1 cellular context compared by ENCODE assay signal in the genomic region with DNA sequence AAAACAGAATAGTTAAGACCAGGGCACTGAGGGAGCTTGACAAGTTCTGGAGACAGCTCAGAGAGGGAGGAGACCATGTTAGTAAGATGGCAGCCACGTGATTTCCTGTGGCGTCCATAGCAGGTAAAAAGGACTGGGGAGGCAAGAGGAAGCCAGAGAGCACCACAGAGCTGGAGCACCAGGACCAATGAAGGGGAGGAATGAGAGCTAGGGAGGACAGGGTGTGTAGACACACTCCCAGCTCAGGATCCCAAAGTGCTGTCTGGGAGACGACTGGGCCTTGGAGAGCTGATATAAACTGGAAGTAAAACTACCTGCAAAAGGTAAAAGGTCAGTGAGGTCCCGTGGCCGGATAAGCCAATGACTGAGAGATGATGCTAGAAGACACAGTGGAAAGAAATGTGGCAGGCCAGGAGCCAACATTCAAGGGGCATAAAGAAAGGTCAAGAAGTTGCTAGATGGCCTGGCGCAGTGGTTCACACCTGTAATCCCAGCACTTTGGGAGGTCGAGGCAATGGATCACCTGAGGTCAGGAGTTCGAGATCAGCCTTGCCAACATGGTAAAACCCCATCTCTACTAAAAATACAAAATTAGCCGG.
TF ChIP-seq lines count a peak whose summit lies in the region.

No MANE protein-coding gene starts in this region.

TF ChIP-seq in HepG2, 621 proteins besides CTCF, POLR2A, EP300 and RAD21 (continued from another document and continues in another):
- TF ChIP-seq, protein P1, sequence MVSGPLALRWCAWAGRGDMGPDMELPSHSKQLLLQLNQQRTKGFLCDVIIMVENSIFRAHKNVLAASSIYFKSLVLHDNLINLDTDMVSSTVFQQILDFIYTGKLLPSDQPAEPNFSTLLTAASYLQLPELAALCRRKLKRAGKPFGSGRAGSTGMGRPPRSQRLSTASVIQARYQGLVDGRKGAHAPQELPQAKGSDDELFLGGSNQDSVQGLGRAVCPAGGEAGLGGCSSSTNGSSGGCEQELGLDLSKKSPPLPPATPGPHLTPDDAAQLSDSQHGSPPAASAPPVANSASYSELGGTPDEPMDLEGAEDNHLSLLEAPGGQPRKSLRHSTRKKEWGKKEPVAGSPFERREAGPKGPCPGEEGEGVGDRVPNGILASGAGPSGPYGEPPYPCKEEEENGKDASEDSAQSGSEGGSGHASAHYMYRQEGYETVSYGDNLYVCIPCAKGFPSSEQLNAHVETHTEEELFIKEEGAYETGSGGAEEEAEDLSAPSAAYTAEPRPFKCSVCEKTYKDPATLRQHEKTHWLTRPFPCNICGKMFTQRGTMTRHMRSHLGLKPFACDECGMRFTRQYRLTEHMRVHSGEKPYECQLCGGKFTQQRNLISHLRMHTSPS (CRISPR knock-in tag; IDR thresholded peaks at IDR 0.05; ENCODE audit: low read depth), result no peak
- TF ChIP-seq SP5 (CRISPR knock-in tag; IDR thresholded peaks at IDR 0.05; ENCODE audit: borderline replicate concordance, low read depth), result no peak
- TF ChIP-seq ZNF17 (CRISPR knock-in tag; IDR thresholded peaks at IDR 0.05), result no peak
- TF ChIP-seq, protein P2, sequence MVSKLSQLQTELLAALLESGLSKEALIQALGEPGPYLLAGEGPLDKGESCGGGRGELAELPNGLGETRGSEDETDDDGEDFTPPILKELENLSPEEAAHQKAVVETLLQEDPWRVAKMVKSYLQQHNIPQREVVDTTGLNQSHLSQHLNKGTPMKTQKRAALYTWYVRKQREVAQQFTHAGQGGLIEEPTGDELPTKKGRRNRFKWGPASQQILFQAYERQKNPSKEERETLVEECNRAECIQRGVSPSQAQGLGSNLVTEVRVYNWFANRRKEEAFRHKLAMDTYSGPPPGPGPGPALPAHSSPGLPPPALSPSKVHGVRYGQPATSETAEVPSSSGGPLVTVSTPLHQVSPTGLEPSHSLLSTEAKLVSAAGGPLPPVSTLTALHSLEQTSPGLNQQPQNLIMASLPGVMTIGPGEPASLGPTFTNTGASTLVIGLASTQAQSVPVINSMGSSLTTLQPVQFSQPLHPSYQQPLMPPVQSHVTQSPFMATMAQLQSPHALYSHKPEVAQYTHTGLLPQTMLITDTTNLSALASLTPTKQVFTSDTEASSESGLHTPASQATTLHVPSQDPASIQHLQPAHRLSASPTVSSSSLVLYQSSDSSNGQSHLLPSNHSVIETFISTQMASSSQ (IDR thresholded peaks at IDR 0.05; ENCODE audit: low read depth), result no peak
- TF ChIP-seq, protein P2 (CRISPR knock-in tag; IDR thresholded peaks at IDR 0.05; ENCODE audit: borderline replicate concordance), result no peak
- TF ChIP-seq ZBTB20 (CRISPR knock-in tag; IDR thresholded peaks at IDR 0.05; ENCODE audit: borderline replicate concordance, low read depth), result no peak
- no peak for TF ChIP-seq ZNF672 (CRISPR knock-in tag; IDR thresholded peaks at IDR 0.05)
- TF ChIP-seq, protein P3, sequence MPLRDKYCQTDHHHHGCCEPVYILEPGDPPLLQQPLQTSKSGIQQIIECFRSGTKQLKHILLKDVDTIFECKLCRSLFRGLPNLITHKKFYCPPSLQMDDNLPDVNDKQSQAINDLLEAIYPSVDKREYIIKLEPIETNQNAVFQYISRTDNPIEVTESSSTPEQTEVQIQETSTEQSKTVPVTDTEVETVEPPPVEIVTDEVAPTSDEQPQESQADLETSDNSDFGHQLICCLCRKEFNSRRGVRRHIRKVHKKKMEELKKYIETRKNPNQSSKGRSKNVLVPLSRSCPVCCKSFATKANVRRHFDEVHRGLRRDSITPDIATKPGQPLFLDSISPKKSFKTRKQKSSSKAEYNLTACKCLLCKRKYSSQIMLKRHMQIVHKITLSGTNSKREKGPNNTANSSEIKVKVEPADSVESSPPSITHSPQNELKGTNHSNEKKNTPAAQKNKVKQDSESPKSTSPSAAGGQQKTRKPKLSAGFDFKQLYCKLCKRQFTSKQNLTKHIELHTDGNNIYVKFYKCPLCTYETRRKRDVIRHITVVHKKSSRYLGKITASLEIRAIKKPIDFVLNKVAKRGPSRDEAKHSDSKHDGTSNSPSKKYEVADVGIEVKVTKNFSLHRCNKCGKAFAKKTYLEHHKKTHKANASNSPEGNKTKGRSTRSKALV (CRISPR knock-in tag; IDR thresholded peaks at IDR 0.05), result no peak
- TF ChIP-seq GATAD1 (CRISPR knock-in tag; IDR thresholded peaks at IDR 0.05), result no peak
- peak; percentile 23; the same call in 1 of the 2 replicates for TF ChIP-seq ZFY (CRISPR knock-in tag; IDR thresholded peaks at IDR 0.05)
- TF ChIP-seq, protein P4, sequence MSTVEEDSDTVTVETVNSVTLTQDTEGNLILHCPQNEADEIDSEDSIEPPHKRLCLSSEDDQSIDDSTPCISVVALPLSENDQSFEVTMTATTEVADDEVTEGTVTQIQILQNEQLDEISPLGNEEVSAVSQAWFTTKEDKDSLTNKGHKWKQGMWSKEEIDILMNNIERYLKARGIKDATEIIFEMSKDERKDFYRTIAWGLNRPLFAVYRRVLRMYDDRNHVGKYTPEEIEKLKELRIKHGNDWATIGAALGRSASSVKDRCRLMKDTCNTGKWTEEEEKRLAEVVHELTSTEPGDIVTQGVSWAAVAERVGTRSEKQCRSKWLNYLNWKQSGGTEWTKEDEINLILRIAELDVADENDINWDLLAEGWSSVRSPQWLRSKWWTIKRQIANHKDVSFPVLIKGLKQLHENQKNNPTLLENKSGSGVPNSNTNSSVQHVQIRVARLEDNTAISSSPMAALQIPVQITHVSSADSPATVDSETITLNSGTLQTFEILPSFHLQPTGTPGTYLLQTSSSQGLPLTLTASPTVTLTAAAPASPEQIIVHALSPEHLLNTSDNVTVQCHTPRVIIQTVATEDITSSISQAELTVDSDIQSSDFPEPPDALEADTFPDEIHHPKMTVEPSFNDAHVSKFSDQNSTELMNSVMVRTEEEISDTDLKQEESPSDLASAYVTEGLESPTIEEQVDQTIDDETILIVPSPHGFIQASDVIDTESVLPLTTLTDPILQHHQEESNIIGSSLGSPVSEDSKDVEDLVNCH (CRISPR knock-in tag; IDR thresholded peaks at IDR 0.05), result no peak
- TF ChIP-seq ZNF232 (CRISPR knock-in tag; IDR thresholded peaks at IDR 0.05; ENCODE audit: borderline replicate concordance), result no peak
- TF ChIP-seq NR2F6 (IDR thresholded peaks at IDR 0.05), result no peak
- TF ChIP-seq NR2F6 (CRISPR knock-in tag; IDR thresholded peaks at IDR 0.05), result no peak
- TF ChIP-seq TCF7 (IDR thresholded peaks at IDR 0.05; ENCODE audit: low read depth), result no peak
- TF ChIP-seq ZNF292 (CRISPR knock-in tag; IDR thresholded peaks at IDR 0.05; ENCODE audit: borderline replicate concordance, low read depth), result no peak
- TF ChIP-seq, protein P5, sequence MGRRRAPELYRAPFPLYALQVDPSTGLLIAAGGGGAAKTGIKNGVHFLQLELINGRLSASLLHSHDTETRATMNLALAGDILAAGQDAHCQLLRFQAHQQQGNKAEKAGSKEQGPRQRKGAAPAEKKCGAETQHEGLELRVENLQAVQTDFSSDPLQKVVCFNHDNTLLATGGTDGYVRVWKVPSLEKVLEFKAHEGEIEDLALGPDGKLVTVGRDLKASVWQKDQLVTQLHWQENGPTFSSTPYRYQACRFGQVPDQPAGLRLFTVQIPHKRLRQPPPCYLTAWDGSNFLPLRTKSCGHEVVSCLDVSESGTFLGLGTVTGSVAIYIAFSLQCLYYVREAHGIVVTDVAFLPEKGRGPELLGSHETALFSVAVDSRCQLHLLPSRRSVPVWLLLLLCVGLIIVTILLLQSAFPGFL (CRISPR knock-in tag; IDR thresholded peaks at IDR 0.05), result no peak
- TF ChIP-seq, protein P6, sequence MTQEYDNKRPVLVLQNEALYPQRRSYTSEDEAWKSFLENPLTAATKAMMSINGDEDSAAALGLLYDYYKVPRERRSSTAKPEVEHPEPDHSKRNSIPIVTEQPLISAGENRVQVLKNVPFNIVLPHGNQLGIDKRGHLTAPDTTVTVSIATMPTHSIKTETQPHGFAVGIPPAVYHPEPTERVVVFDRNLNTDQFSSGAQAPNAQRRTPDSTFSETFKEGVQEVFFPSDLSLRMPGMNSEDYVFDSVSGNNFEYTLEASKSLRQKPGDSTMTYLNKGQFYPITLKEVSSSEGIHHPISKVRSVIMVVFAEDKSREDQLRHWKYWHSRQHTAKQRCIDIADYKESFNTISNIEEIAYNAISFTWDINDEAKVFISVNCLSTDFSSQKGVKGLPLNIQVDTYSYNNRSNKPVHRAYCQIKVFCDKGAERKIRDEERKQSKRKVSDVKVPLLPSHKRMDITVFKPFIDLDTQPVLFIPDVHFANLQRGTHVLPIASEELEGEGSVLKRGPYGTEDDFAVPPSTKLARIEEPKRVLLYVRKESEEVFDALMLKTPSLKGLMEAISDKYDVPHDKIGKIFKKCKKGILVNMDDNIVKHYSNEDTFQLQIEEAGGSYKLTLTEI (CRISPR knock-in tag; conservative IDR thresholded peaks at IDR 0.05), result no peak
- no peak for TF ChIP-seq ZNF430 (CRISPR knock-in tag; IDR thresholded peaks at IDR 0.05)
- no peak for TF ChIP-seq TBX3 (IDR thresholded peaks at IDR 0.05; ENCODE audit: borderline replicate concordance)
- TF ChIP-seq THYN1 (CRISPR knock-in tag; IDR thresholded peaks at IDR 0.05; ENCODE audit: borderline replicate concordance, low read depth), result no peak
- no peak for TF ChIP-seq ZSCAN21 (CRISPR knock-in tag; IDR thresholded peaks at IDR 0.05; ENCODE audit: borderline replicate concordance)
- TF ChIP-seq RNF2 (conservative IDR thresholded peaks at IDR 0.05; ENCODE audit: low read depth), result no peak
- TF ChIP-seq, protein P7, sequence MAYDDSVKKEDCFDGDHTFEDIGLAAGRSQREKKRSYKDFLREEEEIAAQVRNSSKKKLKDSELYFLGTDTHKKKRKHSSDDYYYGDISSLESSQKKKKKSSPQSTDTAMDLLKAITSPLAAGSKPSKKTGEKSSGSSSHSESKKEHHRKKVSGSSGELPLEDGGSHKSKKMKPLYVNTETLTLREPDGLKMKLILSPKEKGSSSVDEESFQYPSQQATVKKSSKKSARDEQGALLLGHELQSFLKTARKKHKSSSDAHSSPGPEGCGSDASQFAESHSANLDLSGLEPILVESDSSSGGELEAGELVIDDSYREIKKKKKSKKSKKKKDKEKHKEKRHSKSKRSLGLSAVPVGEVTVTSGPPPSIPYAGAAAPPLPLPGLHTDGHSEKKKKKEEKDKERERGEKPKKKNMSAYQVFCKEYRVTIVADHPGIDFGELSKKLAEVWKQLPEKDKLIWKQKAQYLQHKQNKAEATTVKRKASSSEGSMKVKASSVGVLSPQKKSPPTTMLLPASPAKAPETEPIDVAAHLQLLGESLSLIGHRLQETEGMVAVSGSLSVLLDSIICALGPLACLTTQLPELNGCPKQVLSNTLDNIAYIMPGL (CRISPR knock-in tag; IDR thresholded peaks at IDR 0.05; ENCODE audit: borderline replicate concordance in 1 of 2, low read depth in 1 of 2), result 0 out of 4 replicates have a peak, but pooled peaks of 1 of the 2 experiments have one; percentile 0
- no peak for TF ChIP-seq HNF4G (IDR thresholded peaks at IDR 0.05; ENCODE audit: borderline replicate concordance, low read depth, low read length)
- TF ChIP-seq HNF4G (CRISPR knock-in tag; IDR thresholded peaks at IDR 0.05; ENCODE audit: borderline replicate concordance, low read depth), result no peak
- TF ChIP-seq ZNF7 (CRISPR knock-in tag; IDR thresholded peaks at IDR 0.05), result no peak
- TF ChIP-seq ZNF556 (CRISPR knock-in tag; IDR thresholded peaks at IDR 0.05; ENCODE audit: borderline replicate concordance), result no peak
- TF ChIP-seq, protein P8, sequence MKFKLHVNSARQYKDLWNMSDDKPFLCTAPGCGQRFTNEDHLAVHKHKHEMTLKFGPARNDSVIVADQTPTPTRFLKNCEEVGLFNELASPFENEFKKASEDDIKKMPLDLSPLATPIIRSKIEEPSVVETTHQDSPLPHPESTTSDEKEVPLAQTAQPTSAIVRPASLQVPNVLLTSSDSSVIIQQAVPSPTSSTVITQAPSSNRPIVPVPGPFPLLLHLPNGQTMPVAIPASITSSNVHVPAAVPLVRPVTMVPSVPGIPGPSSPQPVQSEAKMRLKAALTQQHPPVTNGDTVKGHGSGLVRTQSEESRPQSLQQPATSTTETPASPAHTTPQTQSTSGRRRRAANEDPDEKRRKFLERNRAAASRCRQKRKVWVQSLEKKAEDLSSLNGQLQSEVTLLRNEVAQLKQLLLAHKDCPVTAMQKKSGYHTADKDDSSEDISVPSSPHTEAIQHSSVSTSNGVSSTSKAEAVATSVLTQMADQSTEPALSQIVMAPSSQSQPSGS (CRISPR knock-in tag; IDR thresholded peaks at IDR 0.05), result no peak
- TF ChIP-seq ZNF766 (CRISPR knock-in tag; IDR thresholded peaks at IDR 0.05; ENCODE audit: borderline replicate concordance), result 0 out of 2 replicates have a peak, but pooled peaks have one; percentile 5
- TF ChIP-seq ZNF891 (CRISPR knock-in tag; IDR thresholded peaks at IDR 0.05), result peak; percentile 82; the same call in 1 of the 2 replicates
- no peak for TF ChIP-seq ZNF552 (CRISPR knock-in tag; IDR thresholded peaks at IDR 0.05; ENCODE audit: borderline replicate concordance)
- TF ChIP-seq POGZ (CRISPR knock-in tag; IDR thresholded peaks at IDR 0.05), result no peak
- no peak for TF ChIP-seq GLI4 (CRISPR knock-in tag; IDR thresholded peaks at IDR 0.05; ENCODE audit: borderline replicate concordance)
- TF ChIP-seq ZNF501 (CRISPR knock-in tag; IDR thresholded peaks at IDR 0.05), result peak; percentile 65
- TF ChIP-seq MYC (CRISPR knock-in tag; IDR thresholded peaks at IDR 0.05; ENCODE audit: borderline replicate concordance), result no peak
- no peak for TF ChIP-seq HOXA3 (CRISPR knock-in tag; IDR thresholded peaks at IDR 0.05)
- TF ChIP-seq MYNN (CRISPR knock-in tag; IDR thresholded peaks at IDR 0.05; ENCODE audit: low read depth), result no peak
- TF ChIP-seq, protein P9, sequence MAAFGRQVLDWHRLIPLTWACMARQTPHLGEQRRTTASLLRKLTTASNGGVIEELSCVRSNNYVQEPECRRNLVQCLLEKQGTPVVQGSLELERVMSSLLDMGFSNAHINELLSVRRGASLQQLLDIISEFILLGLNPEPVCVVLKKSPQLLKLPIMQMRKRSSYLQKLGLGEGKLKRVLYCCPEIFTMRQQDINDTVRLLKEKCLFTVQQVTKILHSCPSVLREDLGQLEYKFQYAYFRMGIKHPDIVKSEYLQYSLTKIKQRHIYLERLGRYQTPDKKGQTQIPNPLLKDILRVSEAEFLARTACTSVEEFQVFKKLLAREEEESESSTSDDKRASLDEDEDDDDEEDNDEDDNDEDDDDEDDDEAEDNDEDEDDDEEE (CRISPR knock-in tag; IDR thresholded peaks at IDR 0.05), result peak; percentile 72; the same call in 1 of the 2 replicates
